1 cellular context compared by ENCODE assay signal in genomic region chr17:42833771-42834422, GRCh38.
TF ChIP-seq lines count a peak whose summit lies in the region.

No MANE protein-coding gene starts in this region.

TF ChIP-seq in H1, 55 proteins besides CTCF, POLR2A, EP300 and RAD21:
- TF ChIP-seq SAP30 (IDR thresholded peaks at IDR 0.05; ENCODE audit: insufficient read depth, insufficient replicate concordance, low read length) (peak; percentile 12), MAX (IDR thresholded peaks at IDR 0.05) (peak; percentile 69), GTF2F1 (IDR thresholded peaks at IDR 0.05; ENCODE audit: borderline replicate concordance, low read depth, low read length) (no peak), USF2 (IDR thresholded peaks at IDR 0.05; ENCODE audit: low read length) (no peak)
